9 cellular contexts compared by ENCODE assay signal in the genomic region with DNA sequence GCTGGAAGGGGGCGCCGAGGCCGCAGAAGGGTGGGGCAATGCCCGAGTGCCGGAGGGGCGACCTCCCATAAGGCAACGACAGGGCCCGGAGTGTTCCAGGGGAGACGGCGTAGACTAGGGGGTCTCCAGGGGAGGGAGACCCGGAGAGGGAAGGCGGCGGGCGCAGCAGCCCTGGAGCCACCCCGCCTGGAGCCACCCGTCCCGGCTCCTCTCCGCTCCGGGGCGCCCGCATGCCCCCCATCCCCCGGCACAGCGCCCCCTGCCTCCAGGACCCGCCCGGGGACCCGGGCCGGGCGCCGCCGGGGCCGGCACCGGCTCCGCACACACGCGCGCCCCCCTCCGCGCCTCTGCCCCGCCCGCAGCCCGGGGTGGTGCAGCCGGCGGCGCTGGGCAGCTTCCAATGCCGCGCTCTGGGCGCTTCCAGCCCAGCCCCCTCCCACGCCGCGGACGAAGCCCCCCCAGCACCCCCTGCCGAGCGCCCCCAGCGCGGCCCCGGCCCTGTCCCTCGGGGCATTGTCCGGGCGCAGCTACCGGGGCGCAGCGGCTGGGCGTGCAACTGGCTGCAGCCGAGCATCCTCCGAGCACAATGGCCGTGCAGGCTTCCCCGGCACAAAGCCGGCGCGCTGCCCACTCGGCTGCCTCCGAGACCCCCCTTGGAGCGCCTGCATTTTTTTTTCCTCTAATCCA. TPM values are rescaled to one million over a fixed set of nuclear protein-coding genes. Genes with fewer than 3 reads are reported as not detected.
A peak's percentile ranks its signal among the peaks of the same experiment; 100 is the strongest.
DNase-seq lines count a peak whose midpoint lies in the region; ATAC-seq, FAIRE-seq and TF ChIP-seq lines count a peak whose summit lies in the region.
"Had no signal": no experiment of that assay in that cellular context is flagged by ENCODE, and none has a peak within 500 bp of the region (broad histone marks: within the 10 kb centered on the region; RNA-seq: fewer than 3 reads in every experiment).

No MANE protein-coding gene starts in this region.

- no peaks in the 10 kb centered on the region for H3K36me3 Mint-ChIP-seq in CD4-positive, alpha-beta T cell (ENCODE audit: low read depth)
- no peaks in the 10 kb centered on the region for H3K36me3 Mint-ChIP-seq in astrocyte (ENCODE audit: low read depth, unreplicated experiment)

- peak overlapping the region; percentile 89 for H3K4me2 ChIP-seq in astrocyte (ENCODE audit: low read length)
- H3K4me2 ChIP-seq: KMS-11 had no signal

- intact Hi-C loops in CD4-positive, alpha-beta T cell (cut with DNase I, micrococcal nuclease): no loop called here

- FAIRE-seq in astrocyte (lab: Jason Lieb, UNC): no peak

- H3K79me2 ChIP-seq in astrocyte (ENCODE audit: insufficient read depth, low read length): peaks cover 18% of the 10 kb centered on the region

- H3K27me3 Mint-ChIP-seq in CD4-positive, alpha-beta T cell: peaks cover 67% of the 10 kb centered on the region
- H3K27me3 Mint-ChIP-seq in astrocyte (ENCODE audit: low read depth, unreplicated experiment): peaks cover 24% of the 10 kb centered on the region
- H3K27me3 Mint-ChIP-seq in stimulated activated naive CD8-positive, alpha-beta T cell treated with anti-CD3 and anti-CD28 coated beads, Interleukin-15, amount 100 ng/mL, for 72 hours: peaks cover 80% of the 10 kb centered on the region

- H3K36me3 ChIP-seq in astrocyte (ENCODE audit: insufficient read depth, low read length): no peaks in the 10 kb centered on the region
- H3K36me3 ChIP-seq in iPS-20b (ENCODE audit: insufficient read depth, low read depth, low read length): no peaks in the 10 kb centered on the region; the same call in 1 of the 2 replicates

- no peak for TF ChIP-seq CTCF in CD4-positive, alpha-beta T cell (IDR thresholded peaks at IDR 0.05)
- no peak for TF ChIP-seq CTCF in astrocyte (IDR thresholded peaks at IDR 0.05; ENCODE audit: insufficient read depth, low read depth, low read length)

- peak overlapping the region; percentile 66 for H2AFZ ChIP-seq in astrocyte (ENCODE audit: low read depth, low read length)

- peaks cover 40% of the 10 kb centered on the region for H4K20me1 ChIP-seq in astrocyte (ENCODE audit: insufficient read depth, low read length)

- H3K27me3 ChIP-seq in CD4-positive, alpha-beta T cell (ENCODE audit: control insufficient read depth, insufficient read depth, low read length): peaks cover 61% of the 10 kb centered on the region
- H3K27me3 ChIP-seq in astrocyte (ENCODE audit: insufficient read depth, low read length) (peaks cover 12% of the 10 kb centered on the region), iPS-20b (ENCODE audit: insufficient read depth, low read length) (peaks cover 21% of the 10 kb centered on the region)

- H3K4me3 ChIP-seq in astrocyte (ENCODE audit: insufficient read depth, low read depth, low read length): peak overlapping the region; percentile 62
- peak overlapping the region; percentile 71; the same call in 1 of the 2 replicates for H3K4me3 ChIP-seq in iPS-20b (ENCODE audit: low read length)

- peaks cover 26% of the 10 kb centered on the region for H3K4me1 Mint-ChIP-seq in CD4-positive, alpha-beta T cell (ENCODE audit: low read depth)
- peaks cover 4% of the 10 kb centered on the region for H3K4me1 Mint-ChIP-seq in astrocyte (ENCODE audit: low read depth, unreplicated experiment)
- H3K4me1 Mint-ChIP-seq in stimulated activated naive CD8-positive, alpha-beta T cell treated with anti-CD3 and anti-CD28 coated beads, Interleukin-15, amount 100 ng/mL, for 72 hours: peaks cover 38% of the 10 kb centered on the region

- no peak overlapping the region for H3K27ac Mint-ChIP-seq in CD4-positive, alpha-beta T cell
- no peak overlapping the region for H3K27ac Mint-ChIP-seq in astrocyte (ENCODE audit: unreplicated experiment)
- H3K27ac Mint-ChIP-seq in stimulated activated naive CD8-positive, alpha-beta T cell treated with anti-CD3 and anti-CD28 coated beads, Interleukin-15, amount 100 ng/mL, for 72 hours: no peak overlapping the region

- H3K4me1 ChIP-seq in astrocyte (ENCODE audit: insufficient read depth, low read length) (peaks cover 10% of the 10 kb centered on the region), iPS-20b (ENCODE audit: insufficient read depth, low read length) (peaks cover 16% of the 10 kb centered on the region)

- CTCF ChIA-PET in CD4-positive, alpha-beta T cell (lab: Charles Lee): no interaction called here

- no peaks in the 10 kb centered on the region for H3K9me3 Mint-ChIP-seq in CD4-positive, alpha-beta T cell
- no peaks in the 10 kb centered on the region for H3K9me3 Mint-ChIP-seq in astrocyte (ENCODE audit: unreplicated experiment)
- H3K9me3 Mint-ChIP-seq in stimulated activated naive CD8-positive, alpha-beta T cell treated with anti-CD3 and anti-CD28 coated beads, Interleukin-15, amount 100 ng/mL, for 72 hours: no peaks in the 10 kb centered on the region

- H3K4me3 Mint-ChIP-seq in CD4-positive, alpha-beta T cell: peak overlapping the region; percentile 74
- peak overlapping the region; percentile 82 for H3K4me3 Mint-ChIP-seq in astrocyte (ENCODE audit: unreplicated experiment)
- H3K4me3 Mint-ChIP-seq in stimulated activated naive CD8-positive, alpha-beta T cell treated with anti-CD3 and anti-CD28 coated beads, Interleukin-15, amount 100 ng/mL, for 72 hours: peak overlapping the region; percentile 69 to 86

- H3K27ac ChIP-seq in CD4-positive, alpha-beta T cell (ENCODE audit: low read depth, low read length): no peak overlapping the region
- H3K27ac ChIP-seq in astrocyte (ENCODE audit: low read depth, low read length) (peak overlapping the region; percentile 19), iPS-20b (ENCODE audit: low read length) (peak overlapping the region; percentile 87)
- H3K27ac ChIP-seq: KMS-11 had no signal

- POLR2A ChIA-PET in CD4-positive, alpha-beta T cell (lab: Charles Lee): no interaction called here

- no peaks in the 10 kb centered on the region for H3K9me3 ChIP-seq in CD4-positive, alpha-beta T cell (ENCODE audit: control insufficient read depth, low read length)
- H3K9me3 ChIP-seq in astrocyte (ENCODE audit: insufficient read depth, low read depth, low read length): no peaks in the 10 kb centered on the region
- no peaks in the 10 kb centered on the region for H3K9me3 ChIP-seq in iPS-20b (ENCODE audit: insufficient read depth, low read depth, low read length)

- no peak for DNase-seq in CD4-positive, alpha-beta T cell
- DNase-seq in astrocyte (ENCODE audit: low read depth): no peak
- DNase-seq in stimulated activated naive CD8-positive, alpha-beta T cell treated with anti-CD3 and anti-CD28 coated beads, Interleukin-15, amount 100 ng/mL, for 72 hours: peak in 1 of 2 donors; percentile 42
- no peak for DNase-seq in stimulated activated naive CD4-positive, alpha-beta T cell treated with Interleukin-2 at 50 U/mL for 16 hours (lab: John Stamatoyannopoulos, UW)
- DNase-seq in activated gamma-delta T cell (lab: John Stamatoyannopoulos, UW): no peak

- H3K9ac ChIP-seq in astrocyte (ENCODE audit: low read length) (peak overlapping the region; percentile 80), iPS-20b (ENCODE audit: low read depth, low read length) (peak overlapping the region; percentile 85)
- H3K9ac ChIP-seq: KMS-11 had no signal

- ATAC-seq in CD4-positive, alpha-beta T cell (ENCODE audit: poor library complexity): peak; percentile 34
- ATAC-seq in HG02885 (IDR thresholded peaks at IDR 0.05; ENCODE audit: poor library complexity, unreplicated experiment) (peak; percentile 29), HG02678 (IDR thresholded peaks at IDR 0.05; ENCODE audit: unreplicated experiment) (no peak)
- ATAC-seq in stimulated activated naive CD8-positive, alpha-beta T cell treated with anti-CD3 and anti-CD28 coated beads, Interleukin-15, amount 100 ng/mL, for 72 hours: peak; percentile 54

RNA-seq across cellular contexts. Expression of gene PTPRS, which starts 0.5 kb away (rescaled TPM):
- total RNA-seq in CD4-positive, alpha-beta T cell: 1 to 10 TPM; 5.3 to 6.3 TPM
- 125 and 142 TPM in 2 replicates for total RNA-seq in astrocyte

Comparison
In these comparisons a context has a peak if more than half of its experiments do, and no peak if none do; other contexts are left out.
1. RNA of gene PTPRS, which starts 0.5 kb away (total RNA-seq): 125 to 142 TPM in astrocyte; 5.3 to 6.3 TPM in CD4-positive, alpha-beta T cell; every median in the first group is over 10 times any median in the second.
2. Peak in every context shown above with its lines, with median percentiles within 50 percentile points of each other: H3K4me3 Mint-ChIP-seq.